Comparison of ENCODE assay signal across 15 cellular contexts in genomic region chr11:114479331-114479730, GRCh38.
"Had no signal": no experiment of that assay in that cellular context is flagged by ENCODE, and none has a peak within 500 bp of the region (broad histone marks: within the 10 kb centered on the region; RNA-seq: fewer than 3 reads in every experiment).

No MANE protein-coding gene starts in this region.

- H3K27me3 ChIP-seq: tibial nerve had no signal

- H3K9me3 Mint-ChIP-seq: activated naive CD8-positive, alpha-beta T cell treated with anti-CD3 and anti-CD28 coated beads for 36 hours; natural killer cell treated with Interleukin-12 subunit alpha and Interleukin-12 subunit beta and Interleukin-15 and Interleukin-18, amount 100 ng/mL, for 72 hours had no signal

- H3K4me3 Mint-ChIP-seq: activated naive CD8-positive, alpha-beta T cell treated with anti-CD3 and anti-CD28 coated beads for 36 hours; natural killer cell treated with Interleukin-12 subunit alpha and Interleukin-12 subunit beta and Interleukin-15 and Interleukin-18, amount 100 ng/mL, for 72 hours; stimulated activated memory B cell treated with anti-CD40 and anti-IgM and Interleukin-4, amounts not matched to agents 10 μg/mL and 1 μg/mL and 100 μg/mL, for 72 hours had no signal

- H3K36me3 Mint-ChIP-seq: activated naive CD8-positive, alpha-beta T cell treated with anti-CD3 and anti-CD28 coated beads for 36 hours; natural killer cell treated with Interleukin-12 subunit alpha and Interleukin-12 subunit beta and Interleukin-15 and Interleukin-18, amount 100 ng/mL, for 72 hours; stimulated activated memory B cell treated with anti-CD40 and anti-IgM and Interleukin-4, amounts not matched to agents 10 μg/mL and 1 μg/mL and 100 μg/mL, for 72 hours had no signal

- H3K27ac ChIP-seq: tibial nerve had no signal

- ATAC-seq: left cardiac atrium; natural killer cell treated with Interleukin-12 subunit alpha and Interleukin-12 subunit beta and Interleukin-15 and Interleukin-18, amount 100 ng/mL, for 72 hours; right cardiac atrium; stimulated activated memory B cell treated with anti-CD40 and anti-IgM and Interleukin-4, amounts not matched to agents 10 μg/mL and 1 μg/mL and 100 μg/mL, for 72 hours had no signal

- H3K27me3 Mint-ChIP-seq: activated naive CD8-positive, alpha-beta T cell treated with anti-CD3 and anti-CD28 coated beads for 36 hours; progenitor cell of endocrine pancreas; stimulated activated memory B cell treated with anti-CD40 and anti-IgM and Interleukin-4, amounts not matched to agents 10 μg/mL and 1 μg/mL and 100 μg/mL, for 72 hours had no signal

- H3K36me3 ChIP-seq: tibial nerve had no signal

- H3K4me1 ChIP-seq: tibial nerve had no signal

- H3K4me1 Mint-ChIP-seq: activated naive CD8-positive, alpha-beta T cell treated with anti-CD3 and anti-CD28 coated beads for 36 hours had no signal

- H3K4me2 ChIP-seq: smooth muscle cell had no signal

- H3K9me3 ChIP-seq: tibial nerve had no signal

- H3K4me3 ChIP-seq: lung, smooth muscle cell, tibial nerve had no signal

- DNase-seq: activated CD4-positive, alpha-beta T cell treated with anti-CD3 and anti-CD28 coated beads, Interleukin-2, amount 50 U/mL, for 48 hours; activated CD4-positive, CD25-positive, alpha-beta regulatory T cell treated with anti-CD3 and anti-CD28 coated beads, Interleukin-2, amount 50 U/mL, for 72 hours; activated gamma-delta T cell; activated naive CD8-positive, alpha-beta T cell treated with anti-CD3 and anti-CD28 coated beads for 36 hours; activated T-cell treated with anti-CD3 and anti-CD28 coated beads, Interleukin-2, amount 50 U/mL, for 48 hours; left cardiac atrium; occipital lobe; right cardiac atrium; T-helper 2 cell had no signal

- H3K27ac Mint-ChIP-seq: activated naive CD8-positive, alpha-beta T cell treated with anti-CD3 and anti-CD28 coated beads for 36 hours; natural killer cell treated with Interleukin-12 subunit alpha and Interleukin-12 subunit beta and Interleukin-15 and Interleukin-18, amount 100 ng/mL, for 72 hours; progenitor cell of endocrine pancreas; stimulated activated memory B cell treated with anti-CD40 and anti-IgM and Interleukin-4, amounts not matched to agents 10 μg/mL and 1 μg/mL and 100 μg/mL, for 72 hours had no signal
